Comparison of ENCODE assay signal across 24 cellular contexts in the genomic region with DNA sequence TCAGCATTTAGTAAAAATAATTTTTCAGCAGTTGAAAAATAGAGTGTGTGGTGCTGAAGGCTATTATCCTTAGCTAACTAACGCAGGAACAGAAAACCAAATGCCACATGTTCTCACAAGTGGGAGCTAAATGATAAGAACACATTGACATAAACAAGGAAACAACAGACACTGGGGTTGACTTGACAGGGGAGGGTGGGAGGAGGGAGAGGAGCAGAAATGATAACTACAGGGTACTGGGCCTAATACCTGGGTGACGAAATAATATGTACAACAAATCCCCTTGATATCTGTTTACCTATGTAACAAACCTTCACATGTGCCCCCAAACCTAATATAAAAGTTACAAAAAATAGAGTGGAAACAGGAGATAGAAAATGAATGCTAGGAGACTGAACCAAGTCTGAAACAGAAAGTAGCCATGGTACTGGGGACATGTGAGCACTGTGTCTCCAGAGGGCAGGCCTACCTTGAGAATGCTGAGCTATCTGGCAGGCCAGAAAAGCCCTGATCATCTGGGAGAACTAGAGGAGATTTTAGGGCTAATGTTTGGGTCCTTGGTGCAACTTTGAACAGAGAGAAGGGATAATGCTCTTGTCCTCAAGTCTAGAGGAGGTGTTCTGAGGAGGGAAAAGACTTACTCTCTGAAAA. TPM values are rescaled to one million over a fixed set of nuclear protein-coding genes. Genes with fewer than 3 reads are reported as not detected.
A peak's percentile ranks its signal among the peaks of the same experiment; 100 is the strongest.
DNase-seq lines count a peak whose midpoint lies in the region; ATAC-seq and TF ChIP-seq lines count a peak whose summit lies in the region.
"Had no signal": no experiment of that assay in that cellular context is flagged by ENCODE, and none has a peak within 500 bp of the region (broad histone marks: within the 10 kb centered on the region; RNA-seq: fewer than 3 reads in every experiment).

No MANE protein-coding gene starts in this region.

- no peak overlapping the region for H3K4me3 ChIP-seq in right atrium auricular region
- H3K4me3 ChIP-seq: SK-N-MC had no signal

- no peak overlapping the region for H3K27ac ChIP-seq in right atrium auricular region
- H3K27ac ChIP-seq: SK-N-MC had no signal

- H3K27me3 ChIP-seq in right atrium auricular region = no peaks in the 10 kb centered on the region

- ATAC-seq in left ventricle myocardium superior = peak; percentile 42
- ATAC-seq in stimulated activated memory B cell treated with anti-CD40 and anti-IgM and Interleukin-4, amounts not matched to agents 10 μg/mL and 1 μg/mL and 100 μg/mL, for 72 hours = no peak
- ATAC-seq: CD8-positive, alpha-beta T cell; Panc1 had no signal

- H3K27me3 Mint-ChIP-seq in IgD-negative memory B cell (no peaks in the 10 kb centered on the region), glutamatergic neuron (ENCODE audit: unreplicated experiment) (peaks cover 3% of the 10 kb centered on the region)
- no peaks in the 10 kb centered on the region for H3K27me3 Mint-ChIP-seq in stimulated activated memory B cell treated with anti-CD40 and anti-IgM and Interleukin-4, amounts not matched to agents 10 μg/mL and 1 μg/mL and 100 μg/mL, for 72 hours
- H3K27me3 Mint-ChIP-seq: brain had no signal

- H3K4me1 ChIP-seq in right atrium auricular region = peaks cover 0 to 6% of the 10 kb centered on the region in 2 donors

- H3K9me3 ChIP-seq in right atrium auricular region = peaks cover 0 to 4% of the 10 kb centered on the region in 2 donors

- H3K4me1 Mint-ChIP-seq in IgD-negative memory B cell = peaks cover 26 to 47% (median 36%) of the 10 kb centered on the region in 3 donors
- H3K4me1 Mint-ChIP-seq in stimulated activated memory B cell treated with anti-CD40 and anti-IgM and Interleukin-4, amounts not matched to agents 10 μg/mL and 1 μg/mL and 100 μg/mL, for 72 hours = peaks cover 33% of the 10 kb centered on the region
- no peaks in the 10 kb centered on the region for H3K4me1 Mint-ChIP-seq in glutamatergic neuron (ENCODE audit: low read depth, unreplicated experiment)

- H3K36me3 Mint-ChIP-seq in IgD-negative memory B cell (peaks cover 2% of the 10 kb centered on the region), glutamatergic neuron (ENCODE audit: unreplicated experiment) (peaks cover 4% of the 10 kb centered on the region)
- H3K36me3 Mint-ChIP-seq in stimulated activated memory B cell treated with anti-CD40 and anti-IgM and Interleukin-4, amounts not matched to agents 10 μg/mL and 1 μg/mL and 100 μg/mL, for 72 hours = no peaks in the 10 kb centered on the region
- H3K36me3 Mint-ChIP-seq: CD8-positive, alpha-beta T cell had no signal

- peaks cover 0 to 3% (median 0%) of the 10 kb centered on the region in 3 donors for H3K9me3 Mint-ChIP-seq in IgD-negative memory B cell
- no peaks in the 10 kb centered on the region for H3K9me3 Mint-ChIP-seq in stimulated activated memory B cell treated with anti-CD40 and anti-IgM and Interleukin-4, amounts not matched to agents 10 μg/mL and 1 μg/mL and 100 μg/mL, for 72 hours
- H3K9me3 Mint-ChIP-seq in glutamatergic neuron (ENCODE audit: unreplicated experiment) = no peaks in the 10 kb centered on the region

- peak overlapping the region in 2 of 3 donors; percentile 73 to 81 for H3K27ac Mint-ChIP-seq in IgD-negative memory B cell
- H3K27ac Mint-ChIP-seq in stimulated activated memory B cell treated with anti-CD40 and anti-IgM and Interleukin-4, amounts not matched to agents 10 μg/mL and 1 μg/mL and 100 μg/mL, for 72 hours = peak overlapping the region; percentile 66
- no peak overlapping the region for H3K27ac Mint-ChIP-seq in glutamatergic neuron (ENCODE audit: unreplicated experiment)
- H3K27ac Mint-ChIP-seq: activated naive CD8-positive, alpha-beta T cell; brain; CD8-positive, alpha-beta T cell had no signal

- no peaks in the 10 kb centered on the region for H3K36me3 ChIP-seq in right atrium auricular region

- TF ChIP-seq CTCF in right atrium auricular region (IDR thresholded peaks at IDR 0.05) = no peak
- TF ChIP-seq CTCF in GM20000 (IDR thresholded peaks at IDR 0.05; ENCODE audit: extremely low read depth, missing control alignments) = no peak
- TF ChIP-seq CTCF in glutamatergic neuron (IDR thresholded peaks at IDR 0.05; ENCODE audit: partially characterized antibody, unreplicated experiment) = no peak

- intact Hi-C loops in left ventricle myocardium superior (cut with micrococcal nuclease) = no loop called here

- H3K4me3 Mint-ChIP-seq in IgD-negative memory B cell (peak overlapping the region in 2 of 4 donors; percentile 59 to 60), glutamatergic neuron (ENCODE audit: unreplicated experiment) (no peak overlapping the region)
- no peak overlapping the region for H3K4me3 Mint-ChIP-seq in stimulated activated memory B cell treated with anti-CD40 and anti-IgM and Interleukin-4, amounts not matched to agents 10 μg/mL and 1 μg/mL and 100 μg/mL, for 72 hours
- H3K4me3 Mint-ChIP-seq: activated naive CD8-positive, alpha-beta T cell; brain; CD8-positive, alpha-beta T cell had no signal

- DNase-seq in left ventricle myocardium superior = no peak
- no peak for DNase-seq in right atrium auricular region (ENCODE audit: low spot score)
- DNase-seq in GM20000 (ENCODE audit: low spot score) = peak; percentile 51
- no peak for DNase-seq in NK-92 treated with Interleukin-12 subunit alpha and Interleukin-12 subunit beta, amount 100 ng/mL, for 24 hours (lab: John Stamatoyannopoulos, UW)
- DNase-seq in nucleus accumbens (lab: John Stamatoyannopoulos, UW) = no peak
- DNase-seq in glutamatergic neuron = no peak
- DNase-seq: activated T-cell treated with anti-CD3 and anti-CD28 coated beads for 4 hours; CD8-positive, alpha-beta T cell; foreskin fibroblast; hippocampal formation; Karpas-422; NCI-H1417; NCI-H748 treated with DMSO at 0.1 percent for 48 hours; stimulated activated CD4-positive, alpha-beta T cell treated with anti-CD3 and anti-CD28 coated beads, Interleukin-2, amount 100 ng/mL, for 48 hours had no signal

RNA-seq across cellular contexts. Expression of a gene that starts 4.7 kb away (rescaled TPM):
- total RNA-seq in left ventricle myocardium superior (not detected), right atrium auricular region (not detected), glutamatergic neuron (ENCODE audit: unreplicated experiment) (not detected)
- polyA plus RNA-seq in IgD-negative memory B cell = not detected
- total RNA-seq: lung microvascular endothelial cell, posterior vena cava, skeletal muscle tissue had no signal
- polyA plus RNA-seq: keratinocyte had no signal

RNA-seq across cellular contexts. Expression of a gene that starts 54.0 kb away (rescaled TPM):
- total RNA-seq in left ventricle myocardium superior (14.5 TPM), right atrium auricular region (10 to 100 TPM; 11.6 to 11.9 TPM), glutamatergic neuron (ENCODE audit: unreplicated experiment) (23.4 TPM)
- polyA plus RNA-seq in IgD-negative memory B cell = 11.6 TPM
